8 cellular contexts compared by ENCODE assay signal in genomic region chr15:77617507-77618285, GRCh38. TPM values are rescaled to one million over a fixed set of nuclear protein-coding genes. Genes with fewer than 3 reads are reported as not detected.
DNase-seq lines count a peak whose midpoint lies in the region; TF ChIP-seq lines count a peak whose summit lies in the region.

No MANE protein-coding gene starts in this region.

- peak; percentile 15; the same call in 1 of the 2 replicates for TF ChIP-seq RAD21 in Ishikawa (IDR thresholded peaks at IDR 0.05; ENCODE audit: low read depth)

- H3K4me3 Mint-ChIP-seq in mesothelial cell of epicardium, result no peak overlapping the region

- peaks cover 5% of the 10 kb centered on the region for H3K36me3 Mint-ChIP-seq in mesothelial cell of epicardium

- H3K4me1 Mint-ChIP-seq in mesothelial cell of epicardium, result peaks cover 12% of the 10 kb centered on the region

- no peak overlapping the region for H3K27ac Mint-ChIP-seq in mesothelial cell of epicardium

- TF ChIP-seq CTCF in GM06990 (IDR thresholded peaks at IDR 0.05; ENCODE audit: insufficient read depth, low read length, poor library complexity, severe bottlenecking) (peak; percentile 55), mesothelial cell of epicardium (IDR thresholded peaks at IDR 0.05; ENCODE audit: unreplicated experiment) (peak; percentile 22)

- no peak overlapping the region for H3K4me3 ChIP-seq in GM06990 (replicated peaks; ENCODE audit: low read depth, low read length)

- DNase-seq in GM06990 (ENCODE audit: extremely low read depth, insufficient read length), result no peak
- peak; percentile 29 for DNase-seq in amniotic epithelial cell (ENCODE audit: low read depth)
- no peak for DNase-seq in mesothelial cell of epicardium (ENCODE audit: low spot score in 2 of 2, unreplicated experiment in 2 of 2)
- no peak for DNase-seq in NK-92 treated with Interleukin-12 subunit alpha and Interleukin-12 subunit beta, amount 100 ng/mL, for 24 hours (lab: John Stamatoyannopoulos, UW)
- no peak for DNase-seq in NK-92 (lab: John Stamatoyannopoulos, UW; ENCODE audit: unreplicated experiment)
- no peak for DNase-seq in DMS79 (lab: John Stamatoyannopoulos, UW)
- no peak for DNase-seq in activated CD8-positive, alpha-beta memory T cell treated with anti-CD3 and anti-CD28 coated beads, Interleukin-2, amount 50 U/mL, for 48 hours

- no peaks in the 10 kb centered on the region for H3K9me3 Mint-ChIP-seq in mesothelial cell of epicardium

- peaks cover 2% of the 10 kb centered on the region; the same call in 1 of the 2 replicates for H3K27me3 ChIP-seq in GM06990 (replicated peaks; ENCODE audit: control insufficient read depth, insufficient read depth, low read length)

- H3K27me3 Mint-ChIP-seq in mesothelial cell of epicardium (ENCODE audit: low read depth), result no peaks in the 10 kb centered on the region

- H3K36me3 ChIP-seq in GM06990 (ENCODE audit: control insufficient read depth, insufficient read depth, low read length), result no peaks in the 10 kb centered on the region

- TF ChIP-seq EP300 in Ishikawa (IDR thresholded peaks at IDR 0.05; ENCODE audit: borderline replicate concordance), result no peak

TF ChIP-seq in Ishikawa, 13 proteins besides CTCF, POLR2A, EP300 and RAD21:
- no peak for TF ChIP-seq MAX (IDR thresholded peaks at IDR 0.05)
- TF ChIP-seq CREB1 (IDR thresholded peaks at IDR 0.05; ENCODE audit: low read depth), result no peak
- no peak for TF ChIP-seq NFIC (IDR thresholded peaks at IDR 0.05)
- TF ChIP-seq USF1 (IDR thresholded peaks at IDR 0.05), result no peak
- TF ChIP-seq TEAD4 (IDR thresholded peaks at IDR 0.05), result no peak
- TF ChIP-seq ZBTB7A (IDR thresholded peaks at IDR 0.05; ENCODE audit: low read depth), result no peak
- TF ChIP-seq EGR1 (IDR thresholded peaks at IDR 0.05), result no peak
- TF ChIP-seq TCF12 (IDR thresholded peaks at IDR 0.05; ENCODE audit: low read depth), result no peak

RNA-seq across cellular contexts. Expression of gene LINGO1, which starts 15.0 kb away (rescaled TPM):
- 16.5 to 18.7 TPM (median 18.0 TPM) in 3 replicates for total RNA-seq in mesothelial cell of epicardium
